ENCODE assay signal across 9 cellular contexts in genomic region chr2:74037379-74037860, GRCh38. TPM values are rescaled to one million over a fixed set of nuclear protein-coding genes. Genes with fewer than 3 reads are reported as not detected.
DNase-seq lines count a peak whose midpoint lies in the region; ATAC-seq and TF ChIP-seq lines count a peak whose summit lies in the region.
"Had no signal": no experiment of that assay in that cellular context is flagged by ENCODE, and none has a peak within 500 bp of the region (broad histone marks: within the 10 kb centered on the region; RNA-seq: fewer than 3 reads in every experiment).

No MANE protein-coding gene starts in this region.

- CTCF ChIA-PET in activated naive CD4-positive, alpha-beta T cell treated with anti-CD3 and anti-CD28 coated beads, Interleukin-2, amount 10 ng/mL, durations not matched to agents 7 days and 5 days (lab: Charles Lee), result no interaction called here

- H3K27ac ChIP-seq in neutrophil, result peak overlapping the region; percentile 95
- H3K27ac ChIP-seq: psoas muscle had no signal

- TF ChIP-seq CTCF in neutrophil (IDR thresholded peaks at IDR 0.05) (no peak), nephron progenitor cell (IDR thresholded peaks at IDR 0.05) (no peak)

- peak overlapping the region; percentile 20 for H3K4me3 Mint-ChIP-seq in activated naive CD4-positive, alpha-beta T cell treated with anti-CD3 and anti-CD28 coated beads, Interleukin-2, amount 50 U/mL, for 24 hours
- H3K4me3 Mint-ChIP-seq in activated naive CD4-positive, alpha-beta T cell treated with anti-CD3 and anti-CD28 coated beads, Interleukin-2, amount 10 ng/mL, durations not matched to agents 7 days and 5 days, result no peak overlapping the region
- H3K4me3 Mint-ChIP-seq in activated T-helper 1 cell treated with anti-CD3 and anti-CD28 coated beads, Interleukin-12 subunit alpha, Interleukin-12 subunit beta, Interleukin-2, Interleukin-4 antibody, amounts not matched to agents 30 ng/mL and 10 ng/mL and 1 ng/mL, durations not matched to agents 14 hours and 24 hours and 36 hours, result peak overlapping the region; percentile 16
- H3K4me3 Mint-ChIP-seq in nephron progenitor cell, result no peak overlapping the region

- no peaks in the 10 kb centered on the region for H3K9me3 ChIP-seq in neutrophil
- H3K9me3 ChIP-seq: psoas muscle had no signal

- peaks cover 88% of the 10 kb centered on the region for H3K4me1 Mint-ChIP-seq in activated naive CD4-positive, alpha-beta T cell treated with anti-CD3 and anti-CD28 coated beads, Interleukin-2, amount 50 U/mL, for 24 hours
- H3K4me1 Mint-ChIP-seq in activated naive CD4-positive, alpha-beta T cell treated with anti-CD3 and anti-CD28 coated beads, Interleukin-2, amount 10 ng/mL, durations not matched to agents 7 days and 5 days, result peaks cover 61% of the 10 kb centered on the region
- peaks cover 65% of the 10 kb centered on the region for H3K4me1 Mint-ChIP-seq in activated T-helper 1 cell treated with anti-CD3 and anti-CD28 coated beads, Interleukin-12 subunit alpha, Interleukin-12 subunit beta, Interleukin-2, Interleukin-4 antibody, amounts not matched to agents 30 ng/mL and 10 ng/mL and 1 ng/mL, durations not matched to agents 14 hours and 24 hours and 36 hours (ENCODE audit: low read depth)
- H3K4me1 Mint-ChIP-seq in nephron progenitor cell, result peaks cover 10% of the 10 kb centered on the region

- DNase-seq in activated naive CD4-positive, alpha-beta T cell treated with anti-CD3 and anti-CD28 coated beads, Interleukin-2, amount 10 ng/mL, durations not matched to agents 7 days and 5 days, result no peak
- no peak for DNase-seq in activated T-helper 1 cell treated with anti-CD3 and anti-CD28 coated beads, Interleukin-12 subunit alpha, Interleukin-12 subunit beta, Interleukin-2, Interleukin-4 antibody, amounts not matched to agents 30 ng/mL and 10 ng/mL and 1 ng/mL, durations not matched to agents 14 hours and 24 hours and 36 hours (ENCODE audit: low spot score)
- no peak for DNase-seq in stimulated activated CD4-positive, alpha-beta T cell treated with anti-CD3 and anti-CD28 coated beads, Interleukin-4, amount 100 ng/mL, for 4 hours
- DNase-seq in nephron progenitor cell (no peak), DMS153 treated with DMSO at 0.1 percent for 48 hours (lab: John Stamatoyannopoulos, UW; ENCODE audit: unreplicated experiment) (no peak)
- DNase-seq: psoas muscle had no signal

- peak overlapping the region; percentile 73 for H3K27ac Mint-ChIP-seq in activated naive CD4-positive, alpha-beta T cell treated with anti-CD3 and anti-CD28 coated beads, Interleukin-2, amount 50 U/mL, for 24 hours
- no peak overlapping the region for H3K27ac Mint-ChIP-seq in activated naive CD4-positive, alpha-beta T cell treated with anti-CD3 and anti-CD28 coated beads, Interleukin-2, amount 10 ng/mL, durations not matched to agents 7 days and 5 days
- no peak overlapping the region for H3K27ac Mint-ChIP-seq in activated T-helper 1 cell treated with anti-CD3 and anti-CD28 coated beads, Interleukin-12 subunit alpha, Interleukin-12 subunit beta, Interleukin-2, Interleukin-4 antibody, amounts not matched to agents 30 ng/mL and 10 ng/mL and 1 ng/mL, durations not matched to agents 14 hours and 24 hours and 36 hours
- no peak overlapping the region for H3K27ac Mint-ChIP-seq in nephron progenitor cell

- peak overlapping the region; percentile 12 to 52 for H3K4me3 ChIP-seq in neutrophil (ENCODE audit: low read depth in 1 of 2, low read length in 1 of 2)
- H3K4me3 ChIP-seq: psoas muscle had no signal

- H3K27me3 Mint-ChIP-seq in activated naive CD4-positive, alpha-beta T cell treated with anti-CD3 and anti-CD28 coated beads, Interleukin-2, amount 50 U/mL, for 24 hours, result no peaks in the 10 kb centered on the region
- no peaks in the 10 kb centered on the region for H3K27me3 Mint-ChIP-seq in activated naive CD4-positive, alpha-beta T cell treated with anti-CD3 and anti-CD28 coated beads, Interleukin-2, amount 10 ng/mL, durations not matched to agents 7 days and 5 days
- H3K27me3 Mint-ChIP-seq in activated T-helper 1 cell treated with anti-CD3 and anti-CD28 coated beads, Interleukin-12 subunit alpha, Interleukin-12 subunit beta, Interleukin-2, Interleukin-4 antibody, amounts not matched to agents 30 ng/mL and 10 ng/mL and 1 ng/mL, durations not matched to agents 14 hours and 24 hours and 36 hours (ENCODE audit: insufficient read depth), result no peaks in the 10 kb centered on the region
- H3K27me3 Mint-ChIP-seq in nephron progenitor cell (ENCODE audit: low read depth, poor library complexity), result no peaks in the 10 kb centered on the region

- no peaks in the 10 kb centered on the region for H3K27me3 ChIP-seq in neutrophil

- H3K9me3 Mint-ChIP-seq in activated naive CD4-positive, alpha-beta T cell treated with anti-CD3 and anti-CD28 coated beads, Interleukin-2, amount 50 U/mL, for 24 hours, result no peaks in the 10 kb centered on the region
- H3K9me3 Mint-ChIP-seq in activated naive CD4-positive, alpha-beta T cell treated with anti-CD3 and anti-CD28 coated beads, Interleukin-2, amount 10 ng/mL, durations not matched to agents 7 days and 5 days, result no peaks in the 10 kb centered on the region
- H3K9me3 Mint-ChIP-seq in activated T-helper 1 cell treated with anti-CD3 and anti-CD28 coated beads, Interleukin-12 subunit alpha, Interleukin-12 subunit beta, Interleukin-2, Interleukin-4 antibody, amounts not matched to agents 30 ng/mL and 10 ng/mL and 1 ng/mL, durations not matched to agents 14 hours and 24 hours and 36 hours, result no peaks in the 10 kb centered on the region
- H3K9me3 Mint-ChIP-seq in nephron progenitor cell, result no peaks in the 10 kb centered on the region

- no peaks in the 10 kb centered on the region for H3K36me3 Mint-ChIP-seq in activated naive CD4-positive, alpha-beta T cell treated with anti-CD3 and anti-CD28 coated beads, Interleukin-2, amount 50 U/mL, for 24 hours
- H3K36me3 Mint-ChIP-seq in activated naive CD4-positive, alpha-beta T cell treated with anti-CD3 and anti-CD28 coated beads, Interleukin-2, amount 10 ng/mL, durations not matched to agents 7 days and 5 days, result peaks cover 6% of the 10 kb centered on the region
- peaks cover 4% of the 10 kb centered on the region for H3K36me3 Mint-ChIP-seq in activated T-helper 1 cell treated with anti-CD3 and anti-CD28 coated beads, Interleukin-12 subunit alpha, Interleukin-12 subunit beta, Interleukin-2, Interleukin-4 antibody, amounts not matched to agents 30 ng/mL and 10 ng/mL and 1 ng/mL, durations not matched to agents 14 hours and 24 hours and 36 hours (ENCODE audit: low read depth)
- H3K36me3 Mint-ChIP-seq in nephron progenitor cell (ENCODE audit: low read depth), result peaks cover 15% of the 10 kb centered on the region

- no peaks in the 10 kb centered on the region for H3K36me3 ChIP-seq in neutrophil

- H3K4me1 ChIP-seq in neutrophil (ENCODE audit: control insufficient read depth in 1 of 2, insufficient read depth in 1 of 2, low read depth in 1 of 2, low read length in 1 of 2), result peaks cover 67 to 90% of the 10 kb centered on the region in 2 experiments

- peak; percentile 51 for ATAC-seq in HG03139 (IDR thresholded peaks at IDR 0.05; ENCODE audit: unreplicated experiment)

- intact Hi-C loops in activated T-helper 1 cell treated with anti-CD3 and anti-CD28 coated beads, Interleukin-12 subunit alpha, Interleukin-12 subunit beta, Interleukin-2, Interleukin-4 antibody, amounts not matched to agents 30 ng/mL and 10 ng/mL and 1 ng/mL, durations not matched to agents 14 hours and 24 hours and 36 hours (cut with micrococcal nuclease), result no loop called here

RNA-seq across cellular contexts. Expression of gene TET3, which starts 52.7 kb away (rescaled TPM):
- total RNA-seq in activated T-helper 1 cell treated with anti-CD3 and anti-CD28 coated beads, Interleukin-12 subunit alpha, Interleukin-12 subunit beta, Interleukin-2, Interleukin-4 antibody, amounts not matched to agents 30 ng/mL and 10 ng/mL and 1 ng/mL, durations not matched to agents 14 hours and 24 hours and 36 hours, result 19.2 and 20.5 TPM in 2 replicates

Comparison
In these comparisons a context has a peak if more than half of its experiments do, and no peak if none do; other contexts are left out.
1. H3K4me3 Mint-ChIP-seq: peak in activated naive CD4-positive, alpha-beta T cell treated with anti-CD3 and anti-CD28 coated beads, Interleukin-2, amount 50 U/mL, for 24 hours (single experiment) and activated T-helper 1 cell treated with anti-CD3 and anti-CD28 coated beads, Interleukin-12 subunit alpha, Interleukin-12 subunit beta, Interleukin-2, Interleukin-4 antibody, amounts not matched to agents 30 ng/mL and 10 ng/mL and 1 ng/mL, durations not matched to agents 14 hours and 24 hours and 36 hours (single experiment); none in activated naive CD4-positive, alpha-beta T cell treated with anti-CD3 and anti-CD28 coated beads, Interleukin-2, amount 10 ng/mL, durations not matched to agents 7 days and 5 days (single experiment) and nephron progenitor cell (single experiment).